In genomic region chr3:188863999-188864406, GRCh38 we compare ENCODE assay signal across 22 cellular contexts.
A peak's percentile ranks its signal among the peaks of the same experiment; 100 is the strongest.
DNase-seq lines count a peak whose midpoint lies in the region; ATAC-seq and TF ChIP-seq lines count a peak whose summit lies in the region.
"Had no signal": no experiment of that assay in that cellular context is flagged by ENCODE, and none has a peak within 500 bp of the region (broad histone marks: within the 10 kb centered on the region; RNA-seq: fewer than 3 reads in every experiment).

No MANE protein-coding gene starts in this region.

- H3K4me1 ChIP-seq in PC-3 (ENCODE audit: insufficient read depth, low read length) = no peaks in the 10 kb centered on the region
- H3K4me1 ChIP-seq in Karpas-422 (ENCODE audit: low read length) = no peaks in the 10 kb centered on the region

- peak; percentile 71 for DNase-seq in AG04449 (ENCODE audit: low read depth, low spot score)
- DNase-seq in H4 (ENCODE audit: low spot score) = peak; percentile 44
- peak; percentile 84 for DNase-seq in dedifferentiated amniotic fluid mesenchymal stem cell (ENCODE audit: extremely low spot score)
- no peak for DNase-seq in mesothelial cell of epicardium (ENCODE audit: low spot score in 2 of 2, unreplicated experiment in 2 of 2)
- DNase-seq in NCI-H1417 (lab: John Stamatoyannopoulos, UW) = no peak
- DNase-seq in PC-3 = no peak
- no peak for DNase-seq in Karpas-422
- DNase-seq: activated CD8-positive, alpha-beta T cell treated with anti-CD3 and anti-CD28 coated beads for 36 hours; activated naive CD4-positive, alpha-beta T cell treated with anti-CD3 and anti-CD28 coated beads, Interleukin-2, amount 50 U/mL, for 16 hours; activated T-cell treated with anti-CD3 and anti-CD28 coated beads, Interleukin-2, amount 50 U/mL, for 4 hours; CD8-positive, alpha-beta T cell; left cardiac atrium; midbrain; NCI-H1092 treated with DMSO at 0.1 percent for 48 hours; NCI-H748 treated with DMSO at 0.1 percent for 48 hours; tibial artery had no signal

- no peaks in the 10 kb centered on the region for H3F3A ChIP-seq in PC-3 (ENCODE audit: low read length, unreplicated experiment)

- peak overlapping the region; percentile 41 for H3K27ac Mint-ChIP-seq in mesothelial cell of epicardium
- H3K27ac Mint-ChIP-seq: activated CD8-positive, alpha-beta T cell treated with anti-CD3 and anti-CD28 coated beads for 36 hours; CD8-positive, alpha-beta T cell; neural progenitor cell; stimulated activated effector memory CD8-positive, alpha-beta T cell treated with anti-CD3 and anti-CD28 coated beads, Interleukin-12 subunit alpha, Interleukin-12 subunit beta, amount 100 ng/mL, for 72 hours; T-helper 2 cell treated with Interferon-gamma antibody and Interleukin-4, amounts not matched to agents 5 μg/mL and 100 μg/mL, for 36 hours; WTC11 had no signal

- H3K27me3 ChIP-seq in PC-3 (ENCODE audit: low read length) = no peaks in the 10 kb centered on the region
- no peaks in the 10 kb centered on the region for H3K27me3 ChIP-seq in Karpas-422 (ENCODE audit: low read length)
- H3K27me3 ChIP-seq: neural progenitor cell, tibial artery had no signal

- no peaks in the 10 kb centered on the region for H3K27me3 Mint-ChIP-seq in mesothelial cell of epicardium (ENCODE audit: low read depth)
- H3K27me3 Mint-ChIP-seq: activated CD8-positive, alpha-beta T cell treated with anti-CD3 and anti-CD28 coated beads for 36 hours had no signal

- peaks cover 30% of the 10 kb centered on the region for H3K4me1 Mint-ChIP-seq in mesothelial cell of epicardium
- H3K4me1 Mint-ChIP-seq: WTC11 had no signal

- TF ChIP-seq CTCF in AG04449 (IDR thresholded peaks at IDR 0.05; ENCODE audit: insufficient read depth, low read length, missing control alignments) = no peak
- no peak for TF ChIP-seq CTCF in mesothelial cell of epicardium (IDR thresholded peaks at IDR 0.05; ENCODE audit: unreplicated experiment)
- no peak for TF ChIP-seq CTCF in PC-3 (conservative IDR thresholded peaks at IDR 0.05; ENCODE audit: low read depth, low read length)

- H4K20me1 ChIP-seq in PC-3 (ENCODE audit: low read length) (no peaks in the 10 kb centered on the region), Karpas-422 (ENCODE audit: insufficient read depth, low read depth, low read length) (no peaks in the 10 kb centered on the region)

- H3K36me3 ChIP-seq in PC-3 (ENCODE audit: low read depth, low read length) (no peaks in the 10 kb centered on the region), Karpas-422 (ENCODE audit: insufficient read depth, low read length) (no peaks in the 10 kb centered on the region)
- H3K36me3 ChIP-seq: neural progenitor cell had no signal

- H3K79me2 ChIP-seq in PC-3 (ENCODE audit: low read length) (no peaks in the 10 kb centered on the region), Karpas-422 (ENCODE audit: low read length) (no peaks in the 10 kb centered on the region)

- CTCF ChIA-PET in AG04449 (lab: Yijun Ruan, JAX) = interaction anchor here (0.9 to 1.9 kb wide), 2 partner anchors 12 to 92 kb away, joined by 3 to 4 read pairs; no protein-coding TSS in a partner anchor
- CTCF ChIA-PET in PC-3 (lab: Charles Lee) = interaction anchor here (0.6 kb wide), 1 partner anchor 377 kb away, joined by 5 read pairs; no protein-coding TSS in a partner anchor

- ATAC-seq in GM19397 (IDR thresholded peaks at IDR 0.05; ENCODE audit: unreplicated experiment) (no peak), PC-3 (no peak)
- ATAC-seq: activated CD8-positive, alpha-beta T cell treated with anti-CD3 and anti-CD28 coated beads for 36 hours; activated T-cell treated with anti-CD3 and anti-CD28 coated beads, Interleukin-2, amount 50 U/mL, for 4 hours; CD8-positive, alpha-beta T cell; esophagus mucosa; left cardiac atrium; stimulated activated effector memory CD8-positive, alpha-beta T cell treated with anti-CD3 and anti-CD28 coated beads, Interleukin-12 subunit alpha, Interleukin-12 subunit beta, amount 100 ng/mL, for 72 hours; WTC11 had no signal

- intact Hi-C loops in PC-3 (cut with micrococcal nuclease) = no loop called here

- H3K27ac ChIP-seq in PC-3 (ENCODE audit: low read length) (no peak overlapping the region), Karpas-422 (ENCODE audit: low read length) (no peak overlapping the region)
- H3K27ac ChIP-seq: neural progenitor cell had no signal

- no peak overlapping the region for H3K9ac ChIP-seq in PC-3 (ENCODE audit: low read length)
- no peak overlapping the region for H3K9ac ChIP-seq in Karpas-422 (ENCODE audit: low read length)
- H3K9ac ChIP-seq: neural progenitor cell had no signal

- no peak overlapping the region for H3K4me3 ChIP-seq in AG04449 (ENCODE audit: low read depth, low read length)
- no peak overlapping the region for H3K4me3 ChIP-seq in PC-3 (ENCODE audit: low read length)
- no peak overlapping the region for H3K4me3 ChIP-seq in Karpas-422 (ENCODE audit: low read length)
- H3K4me3 ChIP-seq: neural progenitor cell, tibial artery had no signal

- peaks cover 4% of the 10 kb centered on the region for H3K9me3 Mint-ChIP-seq in mesothelial cell of epicardium
- H3K9me3 Mint-ChIP-seq: activated CD8-positive, alpha-beta T cell treated with anti-CD3 and anti-CD28 coated beads for 36 hours; activated T-cell treated with anti-CD3 and anti-CD28 coated beads, Interleukin-2, amount 50 U/mL, for 4 hours; CD8-positive, alpha-beta T cell; neural progenitor cell; stimulated activated effector memory CD8-positive, alpha-beta T cell treated with anti-CD3 and anti-CD28 coated beads, Interleukin-12 subunit alpha, Interleukin-12 subunit beta, amount 100 ng/mL, for 72 hours; T-helper 2 cell treated with Interferon-gamma antibody and Interleukin-4, amounts not matched to agents 5 μg/mL and 100 μg/mL, for 36 hours; WTC11 had no signal

- H3K4me3 Mint-ChIP-seq in mesothelial cell of epicardium = no peak overlapping the region
- H3K4me3 Mint-ChIP-seq: activated CD8-positive, alpha-beta T cell treated with anti-CD3 and anti-CD28 coated beads for 36 hours; activated T-cell treated with anti-CD3 and anti-CD28 coated beads, Interleukin-2, amount 50 U/mL, for 4 hours; CD8-positive, alpha-beta T cell; neural progenitor cell; stimulated activated effector memory CD8-positive, alpha-beta T cell treated with anti-CD3 and anti-CD28 coated beads, Interleukin-12 subunit alpha, Interleukin-12 subunit beta, amount 100 ng/mL, for 72 hours; T-helper 2 cell treated with Interferon-gamma antibody and Interleukin-4, amounts not matched to agents 5 μg/mL and 100 μg/mL, for 36 hours; WTC11 had no signal

- BruUV-seq in PC-3 (replicated peaks; lab: Mats Ljungman, UMichigan) = no TSS peak

- H3K9me2 ChIP-seq in PC-3 (replicated peaks; ENCODE audit: low read length) (no peaks in the 10 kb centered on the region), Karpas-422 (replicated peaks; ENCODE audit: insufficient read depth, low read length) (no peaks in the 10 kb centered on the region)

- POLR2A ChIA-PET in AG04449 (lab: Yijun Ruan, JAX) = interaction anchor here (1.3 kb wide), 1 partner anchor 18 kb away, joined by 4 read pairs; no protein-coding TSS in a partner anchor
- POLR2A ChIA-PET in PC-3 (lab: Charles Lee; ENCODE audit: unreplicated experiment) = no interaction called here

- no peak overlapping the region for H3K4me2 ChIP-seq in PC-3 (ENCODE audit: low read length)
- H3K4me2 ChIP-seq in Karpas-422 (ENCODE audit: low read depth, low read length, poor library complexity, severe bottlenecking) = no peak overlapping the region
- H3K4me2 ChIP-seq: neural progenitor cell had no signal

- H3K9me3 ChIP-seq in PC-3 (ENCODE audit: low read length) (no peaks in the 10 kb centered on the region), Karpas-422 (ENCODE audit: low read length) (no peaks in the 10 kb centered on the region)
- H3K9me3 ChIP-seq: tibial artery had no signal

- H2AFZ ChIP-seq in PC-3 (ENCODE audit: low read length) (no peak overlapping the region), Karpas-422 (ENCODE audit: low read length) (no peak overlapping the region)
- H2AFZ ChIP-seq: neural progenitor cell had no signal

- peaks cover 10% of the 10 kb centered on the region for H3K36me3 Mint-ChIP-seq in mesothelial cell of epicardium
- H3K36me3 Mint-ChIP-seq: stimulated activated effector memory CD8-positive, alpha-beta T cell treated with anti-CD3 and anti-CD28 coated beads, Interleukin-12 subunit alpha, Interleukin-12 subunit beta, amount 100 ng/mL, for 72 hours; WTC11 had no signal

Comparison
In these comparisons a context has a peak if more than half of its experiments do, and no peak if none do; other contexts are left out.
1. DNase-seq: peak in AG04449 (single experiment), H4 (single experiment) and dedifferentiated amniotic fluid mesenchymal stem cell (single experiment); none in mesothelial cell of epicardium (0 of 2), NCI-H1417 (0 of 3), PC-3 (single experiment) and Karpas-422 (single experiment).